8 cellular contexts compared by ENCODE assay signal in genomic region chr13:114313061-114313860, GRCh38. TPM values are rescaled to one million over a fixed set of nuclear protein-coding genes. Genes with fewer than 3 reads are reported as not detected.
DNase-seq lines count a peak whose midpoint lies in the region; ATAC-seq and TF ChIP-seq lines count a peak whose summit lies in the region.

No MANE protein-coding gene starts in this region.

- H4K91ac ChIP-seq in neuronal stem cell (ENCODE audit: low read depth, low read length, poor library complexity) = no peak overlapping the region

- peaks cover 3% of the 10 kb centered on the region for H3K79me1 ChIP-seq in neuronal stem cell (ENCODE audit: low read depth, low read length)

- H3K9ac ChIP-seq in SK-N-MC (ENCODE audit: insufficient read length) (peak overlapping the region; percentile 87), neuronal stem cell (ENCODE audit: low read depth, low read length, poor library complexity) (peak overlapping the region; percentile 44)

- peaks cover 11% of the 10 kb centered on the region for H3K4me1 ChIP-seq in effector memory CD4-positive, alpha-beta T cell (ENCODE audit: control insufficient read depth, insufficient read depth, low read length, poor library complexity, severe bottlenecking)
- H3K4me1 ChIP-seq in neuronal stem cell (ENCODE audit: control insufficient read depth in 2 of 2, insufficient read depth in 1 of 2, low read depth in 1 of 2, low read length in 2 of 2) = peaks cover 0 to 18% of the 10 kb centered on the region in 2 donors

- H2BK120ac ChIP-seq in neuronal stem cell (ENCODE audit: low read depth, low read length) = no peak overlapping the region

- no peaks in the 10 kb centered on the region for H3K9me3 ChIP-seq in SK-N-MC (ENCODE audit: low read depth, low read length)
- H3K9me3 ChIP-seq in effector memory CD4-positive, alpha-beta T cell (ENCODE audit: control insufficient read depth, low read length) = no peaks in the 10 kb centered on the region
- no peaks in the 10 kb centered on the region for H3K9me3 ChIP-seq in neuronal stem cell (replicated peaks in 1 of 2; ENCODE audit: control insufficient read depth in 2 of 2, insufficient read depth in 1 of 2, low read depth in 1 of 2, low read length in 2 of 2)

- peak overlapping the region; percentile 93 for H2AFZ ChIP-seq in neuronal stem cell (ENCODE audit: low read length)

- no peak overlapping the region for H2BK15ac ChIP-seq in neuronal stem cell (ENCODE audit: low read length)

- H3K36me3 ChIP-seq in BJ (ENCODE audit: control insufficient read depth, insufficient read depth, low read length) = no peaks in the 10 kb centered on the region; the same call in 1 of the 2 replicates
- peaks cover 7% of the 10 kb centered on the region for H3K36me3 ChIP-seq in SK-N-MC (ENCODE audit: insufficient read depth, low read length)
- H3K36me3 ChIP-seq in effector memory CD4-positive, alpha-beta T cell (ENCODE audit: control insufficient read depth, insufficient read depth, low read length) = no peaks in the 10 kb centered on the region
- H3K36me3 ChIP-seq in neuronal stem cell (replicated peaks in 1 of 2; ENCODE audit: control insufficient read depth in 2 of 2, insufficient read depth in 2 of 2, low read length in 2 of 2) = peaks cover 0 to 31% of the 10 kb centered on the region in 2 donors

- peak overlapping the region; percentile 87 for H3K27ac ChIP-seq in SK-N-MC
- H3K27ac ChIP-seq in effector memory CD4-positive, alpha-beta T cell (ENCODE audit: insufficient read depth, low read length, poor library complexity, severe bottlenecking) = peak overlapping the region; percentile 69
- H3K27ac ChIP-seq in neuronal stem cell (replicated peaks; ENCODE audit: low read length) = peak overlapping the region; percentile 96

- no peak overlapping the region for H4K8ac ChIP-seq in neuronal stem cell (ENCODE audit: low read depth, low read length)

- CTCF ChIA-PET in BJ (lab: Yijun Ruan, JAX) = no interaction called here

- DNase-seq in BJ (ENCODE audit: low read depth) = no peak
- no peak for DNase-seq in SK-N-MC (ENCODE audit: low read depth, low spot score)
- no peak for DNase-seq in effector memory CD4-positive, alpha-beta T cell
- no peak for DNase-seq in neuronal stem cell (ENCODE audit: low spot score)
- no peak for DNase-seq in DMS53 (lab: John Stamatoyannopoulos, UW)

- H2BK12ac ChIP-seq in neuronal stem cell (ENCODE audit: low read length) = peak overlapping the region; percentile 41

- no peak overlapping the region for H3K4me2 ChIP-seq in neuronal stem cell (ENCODE audit: insufficient read depth, low read length, poor library complexity, severe bottlenecking)

- peak overlapping the region; percentile 30; the same call in 1 of the 2 replicates for H3K4me3 ChIP-seq in BJ (ENCODE audit: low read depth, low read length)
- peak overlapping the region; percentile 89 for H3K4me3 ChIP-seq in SK-N-MC
- peak overlapping the region; percentile 60 for H3K4me3 ChIP-seq in effector memory CD4-positive, alpha-beta T cell (ENCODE audit: insufficient read depth, low read depth, low read length, poor library complexity, severe bottlenecking)
- H3K4me3 ChIP-seq in neuronal stem cell (ENCODE audit: low read length in 2 of 2) = peak overlapping the region in 1 of 2 donors; percentile 79

- no peak overlapping the region for H3K14ac ChIP-seq in neuronal stem cell (ENCODE audit: low read length)

- H3K4ac ChIP-seq in neuronal stem cell (ENCODE audit: low read length) = no peak overlapping the region

- no peak overlapping the region for H3K18ac ChIP-seq in neuronal stem cell (ENCODE audit: low read length)

- POLR2A ChIA-PET in BJ (lab: Charles Lee) = no interaction called here

- no peak overlapping the region for H2BK5ac ChIP-seq in neuronal stem cell (ENCODE audit: low read length)

- ATAC-seq in GM21529 (IDR thresholded peaks at IDR 0.05; ENCODE audit: unreplicated experiment) (peak; percentile 32), HG03045 (IDR thresholded peaks at IDR 0.05; ENCODE audit: unreplicated experiment) (no peak), GM18502 (IDR thresholded peaks at IDR 0.05; ENCODE audit: poor library complexity, unreplicated experiment) (no peak)

- WGBS in neuronal stem cell (ENCODE audit: extremely low coverage in 2 of 2, insufficient read length in 2 of 2, insufficient replicate concordance in 1 of 2), 2 donors = no CpG with 5 or more reads among the region's 17 CpGs

- H3K23ac ChIP-seq in neuronal stem cell (ENCODE audit: low read depth, low read length, poor library complexity) = no peak overlapping the region

- H3K27me3 ChIP-seq in BJ (ENCODE audit: control insufficient read depth, insufficient read depth, low read length) = no peaks in the 10 kb centered on the region
- H3K27me3 ChIP-seq in effector memory CD4-positive, alpha-beta T cell (replicated peaks; ENCODE audit: control insufficient read depth, insufficient read depth, low read length, poor library complexity, severe bottlenecking) = no peaks in the 10 kb centered on the region
- H3K27me3 ChIP-seq in neuronal stem cell (ENCODE audit: control insufficient read depth in 3 of 3, insufficient read depth in 3 of 3, low read depth in 1 of 3, low read length in 3 of 3) = no peaks in the 10 kb centered on the region

- no peak for TF ChIP-seq CTCF in BJ (IDR thresholded peaks at IDR 0.05; ENCODE audit: insufficient read depth, low read depth, low read length)

- H2AK5ac ChIP-seq in neuronal stem cell (ENCODE audit: low read depth, low read length) = peak overlapping the region; percentile 56

RNA-seq across cellular contexts. Expression of gene CHAMP1, which starts 1.0 kb away (rescaled TPM):
- polyA plus RNA-seq in BJ (2011; rRNA removed) = 24.8 and 31.2 TPM in 2 replicates
- polyA minus RNA-seq in BJ (2011; rRNA and poly(A)+ RNA removed) = 6.6 and 7.9 TPM in 2 replicates
- polyA plus RNA-seq in neuronal stem cell (2013, experiment 1 of 2) = 50.8 TPM
- polyA plus RNA-seq in neuronal stem cell (2013, experiment 2 of 2) = 52.3 TPM

RNA-seq across cellular contexts. Expression of gene UPF3A, which starts 31.9 kb away (rescaled TPM):
- polyA plus RNA-seq in BJ (2011; rRNA removed) = 43.9 and 54.9 TPM in 2 replicates
- 10.7 and 12.1 TPM in 2 replicates for polyA minus RNA-seq in BJ (2011; rRNA and poly(A)+ RNA removed)
- 79.9 TPM for polyA plus RNA-seq in neuronal stem cell (2013, experiment 1 of 2)
- polyA plus RNA-seq in neuronal stem cell (2013, experiment 2 of 2) = 78.4 TPM
